ENCODE assay signal across 22 cellular contexts in the genomic region with DNA sequence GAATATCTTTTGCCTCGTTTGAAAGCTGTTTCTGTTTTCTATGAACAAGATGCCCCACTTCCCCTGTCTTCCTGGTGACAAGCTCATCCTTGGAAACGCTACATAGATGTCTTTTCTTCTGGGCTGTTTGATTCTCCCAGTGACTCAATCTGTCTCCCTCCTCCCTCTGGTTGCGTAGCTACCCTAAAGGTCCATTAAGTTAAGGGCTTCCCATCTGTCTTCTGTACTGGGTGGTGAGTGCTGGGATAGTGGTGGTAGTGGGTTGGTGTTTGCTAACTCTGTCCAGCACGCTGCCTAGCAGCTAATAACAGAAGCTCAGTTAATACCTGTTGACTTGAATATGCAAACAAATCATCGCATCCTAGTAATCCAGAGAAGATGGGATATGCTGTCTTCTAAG. TPM values are rescaled to one million over a fixed set of nuclear protein-coding genes. Genes with fewer than 3 reads are reported as not detected.
A peak's percentile ranks its signal among the peaks of the same experiment; 100 is the strongest.
DNase-seq lines count a peak whose midpoint lies in the region; ATAC-seq and FAIRE-seq lines count a peak whose summit lies in the region.
"Had no signal": no experiment of that assay in that cellular context is flagged by ENCODE, and none has a peak within 500 bp of the region (broad histone marks: within the 10 kb centered on the region; RNA-seq: fewer than 3 reads in every experiment).

No MANE protein-coding gene starts in this region.

- no peak overlapping the region for H2BK12ac ChIP-seq in trophoblast cell (ENCODE audit: low read length)

- H4K8ac ChIP-seq in trophoblast cell (ENCODE audit: low read depth, low read length): no peak overlapping the region

- no peak overlapping the region for H4K91ac ChIP-seq in trophoblast cell (ENCODE audit: low read depth, low read length)

- H3K4me1 ChIP-seq in trophoblast cell (ENCODE audit: control insufficient read depth in 1 of 2, insufficient read depth in 2 of 2, low read length in 2 of 2): peaks cover 4 to 6% of the 10 kb centered on the region in 2 experiments
- H3K4me1 ChIP-seq: BE2C, Caco-2 had no signal

- H3K14ac ChIP-seq in trophoblast cell (ENCODE audit: low read length): no peak overlapping the region

- ATAC-seq in HG03469 (IDR thresholded peaks at IDR 0.05; ENCODE audit: unreplicated experiment): no peak
- ATAC-seq: HCT116, HepG2 had no signal

- peak; percentile 17 for DNase-seq in NCI-H69 (lab: John Stamatoyannopoulos, UW)
- no peak for DNase-seq in trophoblast cell
- DNase-seq in NCI-H748 (lab: John Stamatoyannopoulos, UW; ENCODE audit: unreplicated experiment): no peak
- no peak for DNase-seq in NCI-H446 treated with DMSO at 0.1 percent for 48 hours (lab: John Stamatoyannopoulos, UW)
- DNase-seq in activated CD4-positive, CD25-positive, alpha-beta regulatory T cell treated with anti-CD3 and anti-CD28 coated beads, Interleukin-2, amount 50 U/mL, for 72 hours: no peak
- DNase-seq: ACHN; BE2C; Caco-2; CD4-positive, alpha-beta T cell; GM23248; HFFc6 had no signal

- no peak overlapping the region for H2AK5ac ChIP-seq in trophoblast cell (ENCODE audit: low read length)

- FAIRE-seq in islet of Langerhans (lab: Jason Lieb, UNC): peak; percentile 88
- FAIRE-seq: A204.1, D721Med, G401.6, GM12891, GM18507, H54, HepG2 had no signal

- peaks cover 6% of the 10 kb centered on the region for H3K9me3 ChIP-seq in trophoblast cell (ENCODE audit: insufficient read depth, low read depth, low read length)
- H3K9me3 ChIP-seq: BE2C, Caco-2 had no signal

- no peaks in the 10 kb centered on the region for H3K36me3 ChIP-seq in trophoblast cell (ENCODE audit: control insufficient read depth in 1 of 2, insufficient read depth in 2 of 2, low read length in 2 of 2)
- H3K36me3 ChIP-seq: BE2C had no signal

- no CpG with 5 or more reads among the region's 5 CpGs for WGBS in trophoblast cell (ENCODE audit: extremely low coverage, insufficient coverage, insufficient read length)

- peaks cover 2% of the 10 kb centered on the region for H3K79me1 ChIP-seq in trophoblast cell (ENCODE audit: low read length)

- no peak overlapping the region for H3K4me3 ChIP-seq in trophoblast cell (ENCODE audit: low read depth, low read length)
- H3K4me3 ChIP-seq: GM23248 had no signal

- no peak overlapping the region for H3K27ac ChIP-seq in trophoblast cell (ENCODE audit: low read depth, low read length)
- H3K27ac ChIP-seq: C4-2B, GM23248 had no signal

- H3K4me2 ChIP-seq in trophoblast cell (ENCODE audit: low read length): no peak overlapping the region

- no peak overlapping the region for H3K9ac ChIP-seq in trophoblast cell (ENCODE audit: low read length)
- H3K9ac ChIP-seq: GM23248 had no signal

- no peaks in the 10 kb centered on the region for H3K79me2 ChIP-seq in trophoblast cell (ENCODE audit: control insufficient read depth, insufficient read depth, low read length, poor library complexity)

- H2AFZ ChIP-seq in trophoblast cell (ENCODE audit: insufficient read depth, low read length, poor library complexity): no peak overlapping the region
- H2AFZ ChIP-seq: GM23248 had no signal

- peak overlapping the region; percentile 47 for H2BK120ac ChIP-seq in trophoblast cell (ENCODE audit: insufficient read depth, low read length, poor library complexity)

- H2BK5ac ChIP-seq in trophoblast cell (ENCODE audit: low read depth, low read length, poor library complexity): no peak overlapping the region

- H3K23ac ChIP-seq in trophoblast cell (ENCODE audit: low read length): no peak overlapping the region

- H3K18ac ChIP-seq in trophoblast cell (ENCODE audit: low read length): no peak overlapping the region

- no peak overlapping the region for H3K4ac ChIP-seq in trophoblast cell (ENCODE audit: low read depth, low read length)

- no peak overlapping the region for H4K12ac ChIP-seq in trophoblast cell (ENCODE audit: low read depth, low read length)

- no peaks in the 10 kb centered on the region for H3K27me3 ChIP-seq in trophoblast cell (ENCODE audit: insufficient read depth, low read length)
- H3K27me3 ChIP-seq: BE2C had no signal

RNA-seq across cellular contexts. Expression of a gene that starts 50.2 kb away (rescaled TPM):
- polyA plus RNA-seq in trophoblast cell (2013): 16.0 and 17.6 TPM in 2 replicates
